1 cellular context compared by ENCODE assay signal in genomic region chr10:128418819-128419218, GRCh38.
A peak's percentile ranks its signal among the peaks of the same experiment; 100 is the strongest.
TF ChIP-seq lines count a peak whose summit lies in the region.

No MANE protein-coding gene starts in this region.

TF ChIP-seq in Ishikawa, 13 proteins besides CTCF, POLR2A, EP300 and RAD21 (continued from another document):
- TF ChIP-seq REST (IDR thresholded peaks at IDR 0.05; ENCODE audit: low read depth) (peak; percentile 41), EGR1 (IDR thresholded peaks at IDR 0.05) (no peak)
